8 cellular contexts compared by ENCODE assay signal in genomic region chr18:5295981-5296705, GRCh38. TPM values are rescaled to one million over a fixed set of nuclear protein-coding genes. Genes with fewer than 3 reads are reported as not detected.
DNase-seq lines count a peak whose midpoint lies in the region; ATAC-seq, FAIRE-seq and TF ChIP-seq lines count a peak whose summit lies in the region.

No MANE protein-coding gene starts in this region.

- FAIRE-seq in RCC 7860 (lab: Jason Lieb, UNC) = no peak

- peaks cover 36% of the 10 kb centered on the region for H3K4me1 ChIP-seq in DOHH2 (ENCODE audit: control insufficient read depth, low read length)
- H3K4me1 ChIP-seq in GM23248 (ENCODE audit: insufficient read depth) = no peaks in the 10 kb centered on the region
- H3K4me1 ChIP-seq in Karpas-422 (ENCODE audit: low read length) = peaks cover 18% of the 10 kb centered on the region

- H2AFZ ChIP-seq in GM23248 = peak overlapping the region; percentile 97
- peak overlapping the region; percentile 91; the same call in 1 of the 2 replicates for H2AFZ ChIP-seq in Karpas-422 (ENCODE audit: low read length)

- ATAC-seq in natural killer cell treated with Interleukin-12 subunit alpha and Interleukin-12 subunit beta and Interleukin-15 and Interleukin-18, amount 100 ng/mL, for 72 hours = peak; percentile 86 to 89

- in situ Hi-C loops in GM23248 (cut with MboI) = no loop called here

- peaks cover 36% of the 10 kb centered on the region for H3K79me2 ChIP-seq in DOHH2 (ENCODE audit: control insufficient read depth, low read length)
- H3K79me2 ChIP-seq in GM23248 (ENCODE audit: insufficient read depth) = peaks cover 16% of the 10 kb centered on the region
- H3K79me2 ChIP-seq in Karpas-422 (ENCODE audit: low read length) = peaks cover 9% of the 10 kb centered on the region

- H3K4me2 ChIP-seq in DOHH2 (ENCODE audit: low read length) (peak overlapping the region; percentile 81), GM23248 (ENCODE audit: unreplicated experiment) (peak overlapping the region; percentile 91), Karpas-422 (ENCODE audit: low read depth, low read length, poor library complexity, severe bottlenecking) (peak overlapping the region; percentile 77)

- H3K27me3 ChIP-seq in DOHH2 (ENCODE audit: control insufficient read depth, low read length) (no peaks in the 10 kb centered on the region), GM23248 (replicated peaks; ENCODE audit: insufficient read depth) (peaks cover 13% of the 10 kb centered on the region), Karpas-422 (ENCODE audit: low read length) (no peaks in the 10 kb centered on the region)

- H3K9me2 ChIP-seq in DOHH2 (replicated peaks; ENCODE audit: control insufficient read depth, low read length) (no peaks in the 10 kb centered on the region), GM23248 (ENCODE audit: insufficient read depth) (no peaks in the 10 kb centered on the region), Karpas-422 (replicated peaks; ENCODE audit: insufficient read depth, low read length) (no peaks in the 10 kb centered on the region)

- peaks cover 17% of the 10 kb centered on the region for H3K4me1 Mint-ChIP-seq in activated T-helper 2 cell treated with anti-CD3 and anti-CD28 coated beads, Interferon-gamma antibody, Interleukin-2, Interleukin-4, amounts not matched to agents 10 μg/mL and 5 μg/mL and 100 μg/mL, durations not matched to agents 14 hours and 24 hours and 36 hours (ENCODE audit: low read depth)
- peaks cover 27 to 30% of the 10 kb centered on the region in 2 donors for H3K4me1 Mint-ChIP-seq in natural killer cell treated with Interleukin-12 subunit alpha and Interleukin-12 subunit beta and Interleukin-15 and Interleukin-18, amount 100 ng/mL, for 72 hours (ENCODE audit: low read depth in 2 of 2)

- H3K9ac ChIP-seq in GM23248 = peak overlapping the region; percentile 92
- H3K9ac ChIP-seq in Karpas-422 (ENCODE audit: low read length) = peak overlapping the region; percentile 87

- H3K9me3 ChIP-seq in DOHH2 (ENCODE audit: control insufficient read depth, insufficient read depth, low read length) (no peaks in the 10 kb centered on the region), GM23248 (ENCODE audit: low read depth) (no peaks in the 10 kb centered on the region), Karpas-422 (ENCODE audit: low read length) (no peaks in the 10 kb centered on the region)

- 0 to 1% methylated on average over 35 to 79 of the region's 95 CpGs for WGBS in GM23248 (ENCODE audit: low coverage in 1 of 2, low lambda C conversion rate in 2 of 2, missing lambda C conversion rate in 2 of 2), 2 experiments

- intact Hi-C loops in activated T-helper 2 cell treated with anti-CD3 and anti-CD28 coated beads, Interferon-gamma antibody, Interleukin-2, Interleukin-4, amounts not matched to agents 10 μg/mL and 5 μg/mL and 100 μg/mL, durations not matched to agents 14 hours and 24 hours and 36 hours (cut with micrococcal nuclease) = loop anchor here (1.0 to 10.0 kb wide), 6 partner anchors 59 to 1844 kb away; partner anchors contain the start of genes L3MBTL4 and TGIF1

- H3K4me3 Mint-ChIP-seq in activated T-helper 2 cell treated with anti-CD3 and anti-CD28 coated beads, Interferon-gamma antibody, Interleukin-2, Interleukin-4, amounts not matched to agents 10 μg/mL and 5 μg/mL and 100 μg/mL, durations not matched to agents 14 hours and 24 hours and 36 hours (ENCODE audit: low read depth) = peak overlapping the region; percentile 97
- peak overlapping the region; percentile 96 for H3K4me3 Mint-ChIP-seq in natural killer cell treated with Interleukin-12 subunit alpha and Interleukin-12 subunit beta and Interleukin-15 and Interleukin-18, amount 100 ng/mL, for 72 hours

- H3K9me3 Mint-ChIP-seq in activated T-helper 2 cell treated with anti-CD3 and anti-CD28 coated beads, Interferon-gamma antibody, Interleukin-2, Interleukin-4, amounts not matched to agents 10 μg/mL and 5 μg/mL and 100 μg/mL, durations not matched to agents 14 hours and 24 hours and 36 hours = no peaks in the 10 kb centered on the region
- H3K9me3 Mint-ChIP-seq in natural killer cell treated with Interleukin-12 subunit alpha and Interleukin-12 subunit beta and Interleukin-15 and Interleukin-18, amount 100 ng/mL, for 72 hours = no peaks in the 10 kb centered on the region

- H3F3A ChIP-seq in DOHH2 (ENCODE audit: control insufficient read depth, insufficient read depth) (no peaks in the 10 kb centered on the region), GM23248 (ENCODE audit: insufficient read depth) (peaks cover 13% of the 10 kb centered on the region)

- DNase-seq in GM23248 (peak; percentile 98), Karpas-422 (peak; percentile 98), RCC 7860 (ENCODE audit: low spot score) (peak; percentile 82), fibroblast of pulmonary artery (ENCODE audit: low read depth) (peak; percentile 98)
- DNase-seq in activated T-helper 2 cell treated with anti-CD3 and anti-CD28 coated beads, Interferon-gamma antibody, Interleukin-2, Interleukin-4, amounts not matched to agents 10 μg/mL and 5 μg/mL and 100 μg/mL, durations not matched to agents 14 hours and 24 hours and 36 hours (ENCODE audit: low spot score) = peak; percentile 92
- DNase-seq in natural killer cell treated with Interleukin-12 subunit alpha and Interleukin-12 subunit beta and Interleukin-15 and Interleukin-18, amount 100 ng/mL, for 72 hours (ENCODE audit: low spot score) = peak; percentile 94
- peak; percentile 92 for DNase-seq in stimulated activated naive CD4-positive, alpha-beta T cell treated with Interleukin-2 at 50 U/mL for 16 hours (lab: John Stamatoyannopoulos, UW)

- H3K27ac ChIP-seq in DOHH2 (ENCODE audit: low read depth, low read length) (peak overlapping the region; percentile 89), GM23248 (peak overlapping the region; percentile 94), Karpas-422 (ENCODE audit: low read length) (peak overlapping the region; percentile 77)

- no peaks in the 10 kb centered on the region for H4K20me1 ChIP-seq in DOHH2 (ENCODE audit: control insufficient read depth, insufficient read depth, low read depth, low read length)
- no peaks in the 10 kb centered on the region for H4K20me1 ChIP-seq in GM23248 (ENCODE audit: insufficient read depth)
- H4K20me1 ChIP-seq in Karpas-422 (ENCODE audit: insufficient read depth, low read depth, low read length) = no peaks in the 10 kb centered on the region

- H3K36me3 ChIP-seq in DOHH2 (ENCODE audit: control insufficient read depth, low read length) = peaks cover 34% of the 10 kb centered on the region
- H3K36me3 ChIP-seq in GM23248 (ENCODE audit: low read depth) = 0 out of 2 replicates have a peak, but pooled peaks cover 7% of the 10 kb centered on the region
- H3K36me3 ChIP-seq in Karpas-422 (ENCODE audit: insufficient read depth, low read length) = peaks cover 10% of the 10 kb centered on the region; the same call in 1 of the 2 replicates

- no peak for TF ChIP-seq CTCF in DOHH2 (IDR thresholded peaks at IDR 0.05; ENCODE audit: low read depth, low read length, poor library complexity, severe bottlenecking)
- no peak for TF ChIP-seq CTCF in fibroblast of pulmonary artery (IDR thresholded peaks at IDR 0.05; ENCODE audit: low read length, missing control alignments)

- peaks cover 11% of the 10 kb centered on the region for H3K27me3 Mint-ChIP-seq in activated T-helper 2 cell treated with anti-CD3 and anti-CD28 coated beads, Interferon-gamma antibody, Interleukin-2, Interleukin-4, amounts not matched to agents 10 μg/mL and 5 μg/mL and 100 μg/mL, durations not matched to agents 14 hours and 24 hours and 36 hours (ENCODE audit: low read depth)
- peaks cover 3 to 11% of the 10 kb centered on the region in 2 donors for H3K27me3 Mint-ChIP-seq in natural killer cell treated with Interleukin-12 subunit alpha and Interleukin-12 subunit beta and Interleukin-15 and Interleukin-18, amount 100 ng/mL, for 72 hours

- peak overlapping the region; percentile 99 for H3K27ac Mint-ChIP-seq in activated T-helper 2 cell treated with anti-CD3 and anti-CD28 coated beads, Interferon-gamma antibody, Interleukin-2, Interleukin-4, amounts not matched to agents 10 μg/mL and 5 μg/mL and 100 μg/mL, durations not matched to agents 14 hours and 24 hours and 36 hours
- peak overlapping the region; percentile 92 to 96 for H3K27ac Mint-ChIP-seq in natural killer cell treated with Interleukin-12 subunit alpha and Interleukin-12 subunit beta and Interleukin-15 and Interleukin-18, amount 100 ng/mL, for 72 hours

- peaks cover 25% of the 10 kb centered on the region for H3K36me3 Mint-ChIP-seq in activated T-helper 2 cell treated with anti-CD3 and anti-CD28 coated beads, Interferon-gamma antibody, Interleukin-2, Interleukin-4, amounts not matched to agents 10 μg/mL and 5 μg/mL and 100 μg/mL, durations not matched to agents 14 hours and 24 hours and 36 hours (ENCODE audit: low read depth)
- H3K36me3 Mint-ChIP-seq in natural killer cell treated with Interleukin-12 subunit alpha and Interleukin-12 subunit beta and Interleukin-15 and Interleukin-18, amount 100 ng/mL, for 72 hours = peaks cover 9% of the 10 kb centered on the region

- H3K4me3 ChIP-seq in DOHH2 (ENCODE audit: low read length) (peak overlapping the region; percentile 80), GM23248 (peak overlapping the region; percentile 85), Karpas-422 (ENCODE audit: low read length) (peak overlapping the region; percentile 78), fibroblast of pulmonary artery (replicated peaks; ENCODE audit: low read depth, low read length) (peak overlapping the region; percentile 70)

RNA-seq across cellular contexts. Expression of gene ZBTB14, which starts 0.6 kb away (rescaled TPM):
- 9.5 and 10.6 TPM in 2 replicates for total RNA-seq in GM23248 (2014; rRNA removed; shearing (Covaris generic))
- polyA plus RNA-seq in GM23248 (2016; fragmentation: Nextera tagmentation; extraction: Ambion mirVana) = 8.3 and 9.6 TPM in 2 replicates
- total RNA-seq in Karpas-422 (2014; rRNA removed; shearing (Covaris generic); ENCODE audit: low replicate concordance) = 13.3 and 15.3 TPM in 2 replicates
- 19.2 and 20.2 TPM in 2 replicates for total RNA-seq in activated T-helper 2 cell treated with anti-CD3 and anti-CD28 coated beads, Interferon-gamma antibody, Interleukin-2, Interleukin-4, amounts not matched to agents 10 μg/mL and 5 μg/mL and 100 μg/mL, durations not matched to agents 14 hours and 24 hours and 36 hours
- total RNA-seq in natural killer cell treated with Interleukin-12 subunit alpha and Interleukin-12 subunit beta and Interleukin-15 and Interleukin-18, amount 100 ng/mL, for 72 hours = 10 to 100 TPM; 14.4 to 17.5 TPM

Comparison
In these comparisons a context has a peak if more than half of its experiments do, and no peak if none do; other contexts are left out.
1. Peak in every context shown above with its lines: DNase-seq, ATAC-seq, H3K4me3 ChIP-seq and H3K27ac ChIP-seq.